ENCODE assay signal across 8 cellular contexts in the genomic region with DNA sequence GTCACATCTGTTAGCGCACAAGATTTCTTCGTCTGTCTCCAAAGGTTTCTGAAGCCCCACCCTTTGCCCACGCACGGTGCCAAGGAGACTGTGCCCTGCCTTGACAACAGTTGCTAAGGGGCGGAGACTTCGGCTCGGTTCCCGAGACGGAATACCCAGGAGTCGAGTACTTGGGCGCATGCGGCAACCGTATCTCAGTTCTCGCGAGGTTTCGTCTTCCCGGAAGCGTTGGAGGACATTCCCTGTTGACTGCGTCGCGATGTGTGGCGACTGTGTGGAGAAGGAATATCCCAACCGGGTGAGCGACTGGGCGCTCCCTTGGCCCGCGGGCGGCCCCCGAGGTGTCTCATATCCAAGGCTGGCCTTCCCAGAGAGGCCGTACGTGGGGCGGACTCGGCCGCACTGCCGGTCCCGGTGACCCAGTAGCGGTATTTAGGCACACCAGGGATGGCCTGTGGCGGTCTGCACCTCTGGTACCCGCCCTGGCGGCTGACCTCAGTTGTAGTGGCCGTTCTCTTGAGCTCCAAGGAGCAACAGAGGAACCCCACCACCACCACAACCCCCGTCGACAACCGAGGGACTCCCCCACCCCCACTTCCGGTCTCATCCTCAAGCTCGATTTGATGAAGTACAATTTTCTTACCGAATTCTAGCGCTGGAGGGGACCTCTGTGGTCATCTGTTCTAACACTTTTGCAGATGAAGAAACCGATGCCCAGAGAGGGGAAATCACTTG. TPM values are rescaled to one million over a fixed set of nuclear protein-coding genes. Genes with fewer than 3 reads are reported as not detected.
A peak's percentile ranks its signal among the peaks of the same experiment; 100 is the strongest.
DNase-seq lines count a peak whose midpoint lies in the region; ATAC-seq and TF ChIP-seq lines count a peak whose summit lies in the region.

A gene (plus strand): TSS at position 219 of the 735 bp plus-strand sequence. CDS start 41 bp downstream, at position 260.

- peaks cover 0 to 5% of the 10 kb centered on the region in 2 donors for H3K27me3 ChIP-seq in left lung

- no peaks in the 10 kb centered on the region for H3K9me3 ChIP-seq in left lung

- peak within 1 kb of the TSS; percentile 83 for H3K27ac ChIP-seq in C4-2B
- peak within 1 kb of the TSS; percentile 96 to 99 for H3K27ac ChIP-seq in left lung

- H3K4me1 ChIP-seq in left lung = peaks cover 20 to 48% of the 10 kb centered on the region in 2 donors

- no peaks in the 10 kb centered on the region for H3K36me3 ChIP-seq in left lung

- DNase-seq in NCI-H774 (lab: John Stamatoyannopoulos, UW) (peak; percentile 91), dermis blood vessel endothelial cell (peak; percentile 99), left lung (peak; percentile 98 to 99)
- DNase-seq in activated CD4-positive, alpha-beta T cell treated with anti-CD3 and anti-CD28 coated beads, Interleukin-2, amount 50 U/mL, for 4 hours = peak; percentile 98
- peak; percentile 89 to 97 for DNase-seq in stimulated activated CD4-positive, alpha-beta T cell treated with anti-CD3 and anti-CD28 coated beads, Interleukin-2, amount 100 ng/mL, for 48 hours

- intact Hi-C loops in left lung (cut with DNase I) = no loop called here

- peak within 1 kb of the TSS; percentile 83 to 98 for H3K4me3 ChIP-seq in left lung

- TF ChIP-seq CTCF in C4-2B (conservative IDR thresholded peaks at IDR 0.05) = no peak
- no peak for TF ChIP-seq CTCF in left lung (IDR thresholded peaks at IDR 0.05)

- ATAC-seq in GM19395 (IDR thresholded peaks at IDR 0.05; ENCODE audit: unreplicated experiment) = peak; percentile 98
- peak; percentile 90 for ATAC-seq in HG03565 (IDR thresholded peaks at IDR 0.05; ENCODE audit: unreplicated experiment)
- ATAC-seq in left lung = peak; percentile 99

RNA-seq across cellular contexts. Expression of the gene that starts here (rescaled TPM):
- 60.9 and 62.2 TPM in 2 replicates for total RNA-seq in dermis blood vessel endothelial cell
- total RNA-seq in left lung = 10 to 100 TPM; 58.7 to 59.1 TPM

Comparison
In these comparisons a context has a peak if more than half of its experiments do, and no peak if none do; other contexts are left out.
1. Peak in every context shown above with its lines: DNase-seq, ATAC-seq, H3K4me3 ChIP-seq and H3K27ac ChIP-seq.